ENCODE assay signal across 8 cellular contexts in the genomic region with DNA sequence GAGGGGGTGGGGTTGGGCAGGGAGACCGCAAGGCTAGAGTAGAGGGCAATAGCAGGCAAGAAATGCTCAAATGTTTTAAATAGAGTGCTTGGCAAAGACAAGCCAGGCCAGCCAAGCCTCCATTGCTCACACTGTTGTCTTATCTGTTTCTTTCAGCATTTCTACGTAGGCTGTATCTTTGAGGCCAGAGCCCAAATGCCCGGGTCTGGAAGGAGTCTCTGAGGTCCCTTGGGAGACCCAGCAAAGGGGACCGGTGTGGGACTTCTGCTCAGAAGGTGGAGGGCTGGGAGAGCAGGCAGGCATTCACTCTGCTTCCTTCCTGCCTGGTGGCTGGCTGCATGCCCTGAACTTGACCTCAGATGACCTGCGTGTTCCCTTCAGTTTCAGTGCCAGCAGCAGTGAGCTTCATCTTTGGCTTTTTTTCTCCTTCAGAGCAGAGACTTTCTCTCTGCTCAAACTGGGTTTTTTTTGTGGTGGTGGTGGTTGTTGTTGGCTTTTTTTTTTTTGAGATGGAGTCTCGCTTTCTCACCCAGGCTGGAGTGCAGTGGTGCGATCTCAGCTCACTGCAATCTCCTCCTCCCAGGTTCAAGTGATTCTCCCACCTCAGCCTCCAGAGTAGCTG. TPM values are rescaled to one million over a fixed set of nuclear protein-coding genes. Genes with fewer than 3 reads are reported as not detected.
A peak's percentile ranks its signal among the peaks of the same experiment; 100 is the strongest.
DNase-seq lines count a peak whose midpoint lies in the region; ATAC-seq and TF ChIP-seq lines count a peak whose summit lies in the region.

No MANE protein-coding gene starts in this region.

- peak; percentile 69 for ATAC-seq in GM21526 (IDR thresholded peaks at IDR 0.05; ENCODE audit: low FRiP score, unreplicated experiment)
- no peak for ATAC-seq in GM21360 (IDR thresholded peaks at IDR 0.05; ENCODE audit: unreplicated experiment)

- TF ChIP-seq CTCF in GM12865 (IDR thresholded peaks at IDR 0.05; ENCODE audit: insufficient read depth, low read depth, low read length, missing control alignments) (no peak), VCaP (conservative IDR thresholded peaks at IDR 0.05) (no peak), fibroblast of pulmonary artery (IDR thresholded peaks at IDR 0.05; ENCODE audit: low read length, missing control alignments) (no peak)

- H3K4me3 ChIP-seq in GM12865 (ENCODE audit: low read depth, low read length) (peak overlapping the region; percentile 22), fibroblast of pulmonary artery (replicated peaks; ENCODE audit: low read depth, low read length) (no peak overlapping the region)
- H3K4me3 ChIP-seq in Jurkat, Clone E6-1 (ENCODE audit: low read length): peak overlapping the region; percentile 38

- H3K27ac ChIP-seq in VCaP: peak overlapping the region; percentile 82

- DNase-seq in GM12865 (ENCODE audit: low read depth) (peak; percentile 93), fibroblast of pulmonary artery (ENCODE audit: low read depth) (peak; percentile 36), NCI-H1048 (lab: John Stamatoyannopoulos, UW) (no peak)
- peak; percentile 75 for DNase-seq in Jurkat, Clone E6-1 (ENCODE audit: low read depth, low spot score)
- peak; percentile 26 for DNase-seq in stimulated activated CD4-positive, alpha-beta T cell treated with anti-CD3 and anti-CD28 coated beads, Interleukin-4, amount 100 ng/mL, for 1 hour

RNA-seq across cellular contexts. Expression of a gene that starts 13.7 kb away (rescaled TPM):
- 7.7 TPM for polyA plus RNA-seq in Jurkat, Clone E6-1 (2012; ENCODE audit: insufficient read depth, insufficient read length)

RNA-seq across cellular contexts. Expression of a gene that starts 44.3 kb away (rescaled TPM):
- 166 TPM for polyA plus RNA-seq in Jurkat, Clone E6-1 (2012; ENCODE audit: insufficient read depth, insufficient read length)
